8 cellular contexts compared by ENCODE assay signal in the genomic region with DNA sequence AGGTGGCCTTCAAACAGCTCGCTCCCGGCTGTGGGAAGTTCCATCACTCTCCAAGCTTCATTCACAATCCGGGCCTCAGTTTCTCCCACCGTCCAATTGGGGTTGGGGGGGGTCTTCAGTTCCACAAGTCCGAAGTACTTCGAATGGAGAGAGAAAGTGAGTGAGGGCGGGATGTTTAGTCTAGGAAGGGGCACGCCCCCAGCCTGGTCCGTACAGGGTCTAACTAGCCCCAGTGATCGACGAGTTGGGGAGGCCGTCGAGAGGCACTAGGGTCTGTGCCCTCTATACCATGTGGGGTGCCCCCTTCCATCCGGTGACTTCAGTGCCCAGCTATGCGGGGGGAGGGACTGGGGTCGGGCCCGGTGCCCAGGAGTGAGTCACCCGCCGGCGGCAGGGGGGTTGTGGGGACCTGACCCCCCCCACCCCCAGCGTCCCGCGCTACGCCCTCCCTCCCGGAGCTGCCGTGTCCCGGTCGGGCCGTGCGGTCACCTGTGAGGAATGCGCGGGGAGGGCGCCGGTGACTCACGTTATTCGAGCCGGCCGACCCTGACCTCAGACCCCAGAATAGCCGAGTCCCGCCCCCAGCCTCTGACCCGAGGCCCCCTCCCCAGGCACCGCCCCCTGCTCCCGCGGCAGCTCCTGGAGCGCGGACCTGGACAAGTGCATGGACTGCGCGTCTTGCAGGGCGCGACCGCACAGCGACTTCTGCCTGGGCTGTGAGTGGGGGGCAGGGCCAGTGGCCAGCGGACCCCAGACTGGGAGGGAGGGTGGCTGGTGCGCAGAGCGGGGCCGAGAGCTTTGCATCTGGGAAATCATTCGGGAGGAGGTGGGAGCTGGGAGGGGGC. TPM values are rescaled to one million over a fixed set of nuclear protein-coding genes. Genes with fewer than 3 reads are reported as not detected.
DNase-seq lines count a peak whose midpoint lies in the region; ATAC-seq and TF ChIP-seq lines count a peak whose summit lies in the region.

No MANE protein-coding gene starts in this region.

- H3K4me1 ChIP-seq in ES-I3 (ENCODE audit: insufficient read depth, low read length): peaks cover 4% of the 10 kb centered on the region; the same call in 1 of the 2 replicates
- H3K4me1 ChIP-seq in esophagus muscularis mucosa: peaks cover 46 to 73% (median 66%) of the 10 kb centered on the region in 4 donors
- H3K4me1 ChIP-seq in muscle layer of duodenum (ENCODE audit: control insufficient read depth in 1 of 2, insufficient read depth in 2 of 2, low read length in 2 of 2): peaks cover 15 to 34% of the 10 kb centered on the region in 2 donors

- TF ChIP-seq POLR2A in esophagus muscularis mucosa (IDR thresholded peaks at IDR 0.05; ENCODE audit: low read depth): no peak

- WGBS in esophagus muscularis mucosa: 0% methylated on average over 16 of the region's 57 CpGs

- peak overlapping the region; percentile 85 for H3K9ac ChIP-seq in ES-I3 (ENCODE audit: low read depth, low read length)

- no peak for TF ChIP-seq EP300 in esophagus muscularis mucosa (IDR thresholded peaks at IDR 0.05)

- H3K36me3 ChIP-seq in ES-I3 (ENCODE audit: insufficient read depth, low read length) (0 out of 2 replicates have a peak, but pooled peaks cover 5% of the 10 kb centered on the region), esophagus muscularis mucosa (peaks cover 0 to 7% (median 3%) of the 10 kb centered on the region in 4 donors), muscle layer of duodenum (ENCODE audit: control insufficient read depth in 1 of 2, insufficient read depth in 2 of 2, low read length in 2 of 2) (peaks cover 3 to 26% of the 10 kb centered on the region in 2 donors)

- no peak for TF ChIP-seq CTCF in esophagus muscularis mucosa (IDR thresholded peaks at IDR 0.05)

- peak overlapping the region; percentile 96 to 99 (median 98) for H3K27ac ChIP-seq in esophagus muscularis mucosa (replicated peaks in 1 of 4)
- H3K27ac ChIP-seq in muscle layer of duodenum (ENCODE audit: low read length): peak overlapping the region; percentile 95
- H3K27ac ChIP-seq in substantia nigra (ENCODE audit: low read depth, low read length, poor library complexity, severe bottlenecking): peak overlapping the region; percentile 49

- H3K27me3 ChIP-seq in esophagus muscularis mucosa: peaks cover 0 to 28% (median 20%) of the 10 kb centered on the region in 4 donors
- peaks cover 14% of the 10 kb centered on the region for H3K27me3 ChIP-seq in muscle layer of duodenum (ENCODE audit: low read depth, low read length)

- DNase-seq in NCI-H345 (lab: John Stamatoyannopoulos, UW): peak; percentile 68
- DNase-seq in activated T-cell treated with anti-CD3 and anti-CD28 coated beads, Interleukin-2, amount 50 U/mL, for 48 hours: peak; percentile 60 to 71
- DNase-seq in esophagus muscularis mucosa (ENCODE audit: extremely low spot score): peak; percentile 94
- DNase-seq in substantia nigra (lab: John Stamatoyannopoulos, UW): peak in 27 of 49 donors; percentile 13 to 93 (median 38)

- H3K9me3 ChIP-seq in ES-I3 (ENCODE audit: control insufficient read depth, insufficient read depth, low read length) (no peaks in the 10 kb centered on the region), esophagus muscularis mucosa (no peaks in the 10 kb centered on the region), muscle layer of duodenum (ENCODE audit: control insufficient read depth in 1 of 2, low read length in 2 of 2) (no peaks in the 10 kb centered on the region)

- intact Hi-C loops in esophagus muscularis mucosa (cut with DNase I): no loop called here

- no peak for ATAC-seq in GM19463 (IDR thresholded peaks at IDR 0.05; ENCODE audit: unreplicated experiment)
- ATAC-seq in HG02884 (IDR thresholded peaks at IDR 0.05; ENCODE audit: unreplicated experiment): no peak

- H3K4me3 ChIP-seq in esophagus muscularis mucosa (peak overlapping the region; percentile 66 to 86 (median 74)), muscle layer of duodenum (ENCODE audit: low read depth in 1 of 2, low read length in 2 of 2) (peak overlapping the region; percentile 81 to 85)

RNA-seq across cellular contexts. Expression of a gene that starts 0.7 kb away (rescaled TPM):
- total RNA-seq in esophagus muscularis mucosa: 100 to 1,000 TPM in 1 of 4 donors, 10 to 100 TPM in 3; 20.9 to 140 (median 57.5) TPM

RNA-seq across cellular contexts. Expression of a gene that starts 2.8 kb away (rescaled TPM):
- total RNA-seq in esophagus muscularis mucosa: not detected

RNA-seq across cellular contexts. Expression of a gene that starts 2.9 kb away (rescaled TPM):
- 100 to 1,000 TPM in 2 of 4 donors, 10 to 100 TPM in 2; 28.8 to 134 (median 72.2) TPM for total RNA-seq in esophagus muscularis mucosa

RNA-seq across cellular contexts. Expression of a gene that starts 3.0 kb away (rescaled TPM):
- total RNA-seq in esophagus muscularis mucosa: 10 to 100 TPM; 14.1 to 27.9 (median 23.0) TPM

RNA-seq across cellular contexts. Expression of a gene that starts 8.1 kb away (rescaled TPM):
- total RNA-seq in esophagus muscularis mucosa: under 1 TPM in 3 of 4 donors, not detected in 1; 0.17 to 0.42 (median 0.32) TPM

Comparison
In these comparisons a context has a peak if more than half of its experiments do, and no peak if none do; other contexts are left out.
1. DNase-seq: peak in every context shown above with its lines; median percentile 94 in esophagus muscularis mucosa; 68 in NCI-H345; 66 in activated T-cell treated with anti-CD3 and anti-CD28 coated beads, Interleukin-2, amount 50 U/mL, for 48 hours; 38 in substantia nigra.